ENCODE assay signal across 8 cellular contexts in the genomic region with DNA sequence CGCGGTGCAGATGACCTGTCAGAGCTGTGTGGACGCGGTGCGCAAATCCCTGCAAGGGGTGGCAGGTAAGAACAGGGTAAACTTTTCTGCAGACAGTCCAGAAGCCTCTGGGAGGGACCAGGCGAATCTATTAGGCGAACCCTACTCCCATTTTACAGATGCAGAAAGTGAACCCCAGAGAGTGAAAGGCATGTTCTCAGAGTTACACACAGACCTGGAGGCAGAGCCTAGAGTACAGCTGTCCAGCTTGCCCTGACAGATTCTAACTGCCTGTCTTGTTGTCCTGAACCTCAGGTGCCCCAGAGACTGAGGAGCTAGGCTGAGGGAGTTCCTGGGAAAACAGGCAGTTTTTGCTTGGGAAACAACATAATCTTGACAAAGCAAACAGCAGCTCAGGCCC. TPM values are rescaled to one million over a fixed set of nuclear protein-coding genes. Genes with fewer than 3 reads are reported as not detected.
DNase-seq lines count a peak whose midpoint lies in the region; ATAC-seq and TF ChIP-seq lines count a peak whose summit lies in the region.

No MANE protein-coding gene starts in this region.

- TF ChIP-seq CTCF in SK-N-SH (IDR thresholded peaks at IDR 0.05) (no peak), kidney epithelial cell (IDR thresholded peaks at IDR 0.05; ENCODE audit: insufficient read depth, low read length, poor library complexity, severe bottlenecking) (no peak)

- peak overlapping the region; percentile 85 for H3K9ac ChIP-seq in SK-N-SH

- DNase-seq in SK-N-SH (no peak), kidney epithelial cell (ENCODE audit: low read depth) (no peak), substantia nigra (lab: John Stamatoyannopoulos, UW) (no peak), DMS153 treated with DMSO at 0.1 percent for 48 hours (lab: John Stamatoyannopoulos, UW; ENCODE audit: unreplicated experiment) (no peak), iPS-NIHi11 (ENCODE audit: low spot score) (no peak)
- DNase-seq in activated naive CD4-positive, alpha-beta T cell treated with anti-CD3 and anti-CD28 coated beads, Interleukin-2, amount 50 U/mL, for 72 hours (ENCODE audit: low spot score in 2 of 2), result no peak
- DNase-seq in stimulated activated CD4-positive, alpha-beta T cell treated with anti-CD3 and anti-CD28 coated beads, Interleukin-4, amount 100 ng/mL, for 24 hours, result no peak

- ATAC-seq in SK-N-SH treated with all-trans-retinoic acid at 6 μM for 48 hours, result no peak
- ATAC-seq in activated naive CD4-positive, alpha-beta T cell treated with anti-CD3 and anti-CD28 coated beads, Interleukin-2, amount 50 U/mL, for 72 hours, result no peak

- no peak for TF ChIP-seq EP300 in SK-N-SH (IDR thresholded peaks at IDR 0.05; ENCODE audit: borderline replicate concordance in 1 of 2, low read depth in 1 of 2, low read length in 1 of 2)

- no peaks in the 10 kb centered on the region for H4K20me1 ChIP-seq in SK-N-SH (ENCODE audit: insufficient read depth)

- peak overlapping the region; percentile 77 to 94 for H3K4me3 ChIP-seq in SK-N-SH (ENCODE audit: low read depth in 2 of 2, low read length in 1 of 2)
- H3K4me3 ChIP-seq in kidney epithelial cell (ENCODE audit: low read depth, low read length), result peak overlapping the region; percentile 75

- no peaks in the 10 kb centered on the region for H3K9me3 Mint-ChIP-seq in activated naive CD4-positive, alpha-beta T cell treated with anti-CD3 and anti-CD28 coated beads, Interleukin-2, amount 50 U/mL, for 72 hours

- H3K27ac ChIP-seq in SK-N-SH (ENCODE audit: low read depth in 2 of 2, low read length in 1 of 2), result peak overlapping the region in 1 of 2 experiments; percentile 62; a peak in 2 of 4 replicates
- H3K27ac ChIP-seq in substantia nigra (ENCODE audit: low read depth, low read length, poor library complexity, severe bottlenecking), result peak overlapping the region; percentile 89

- no peaks in the 10 kb centered on the region for H3K9me2 ChIP-seq in SK-N-SH

- H3K36me3 ChIP-seq in SK-N-SH (replicated peaks in 1 of 2; ENCODE audit: control insufficient read depth in 1 of 2, insufficient read depth in 2 of 2, low read length in 1 of 2) (no peaks in the 10 kb centered on the region), kidney epithelial cell (ENCODE audit: control insufficient read depth, insufficient read depth, low read length) (no peaks in the 10 kb centered on the region)

- CTCF ChIA-PET in SK-N-SH (lab: Yijun Ruan, JAX), result interaction anchor here (1.8 to 3.4 kb wide), 4 partner anchors 15 to 85 kb away, joined by 5 to 21 read pairs (median 14); partner anchors contain the start of genes CTSF and RBM4B

- no peak for TF ChIP-seq RAD21 in SK-N-SH (IDR thresholded peaks at IDR 0.05; ENCODE audit: low read length)

- peak overlapping the region; percentile 90 to 100 for H3K27ac Mint-ChIP-seq in activated naive CD4-positive, alpha-beta T cell treated with anti-CD3 and anti-CD28 coated beads, Interleukin-2, amount 50 U/mL, for 72 hours

- H3K27me3 ChIP-seq in SK-N-SH (ENCODE audit: insufficient read depth), result no peaks in the 10 kb centered on the region
- no peaks in the 10 kb centered on the region for H3K27me3 ChIP-seq in kidney epithelial cell (ENCODE audit: control insufficient read depth, insufficient read depth, low read length)

- peaks cover 5 to 6% of the 10 kb centered on the region in 2 donors for H3K36me3 Mint-ChIP-seq in activated naive CD4-positive, alpha-beta T cell treated with anti-CD3 and anti-CD28 coated beads, Interleukin-2, amount 50 U/mL, for 72 hours

- H3K4me2 ChIP-seq in SK-N-SH, result peak overlapping the region; percentile 98

- WGBS in SK-N-SH (ENCODE audit: low lambda C conversion rate), result 50% methylated on average over 4 of the region's 7 CpGs

- H2AFZ ChIP-seq in SK-N-SH (ENCODE audit: low read depth), result peak overlapping the region; percentile 97

- H3K9me3 ChIP-seq in SK-N-SH, result no peaks in the 10 kb centered on the region

- no peaks in the 10 kb centered on the region for H3F3A ChIP-seq in SK-N-SH (replicated peaks; ENCODE audit: insufficient read depth)

- POLR2A ChIA-PET in SK-N-SH (lab: Yijun Ruan, JAX), result interaction anchor here (1.3 to 2.0 kb wide), 2 partner anchors 23 to 45 kb away, joined by 6 to 7 read pairs; partner anchors contain the start of genes RBM14 and RBM4

- peaks cover 4 to 17% of the 10 kb centered on the region in 2 experiments; a peak in 1 of 4 replicates for H3K4me1 ChIP-seq in SK-N-SH (ENCODE audit: control insufficient read depth in 1 of 2, insufficient read depth in 2 of 2, low read depth in 1 of 2, low read length in 1 of 2)

- H3K79me2 ChIP-seq in SK-N-SH (ENCODE audit: insufficient read depth), result peaks cover 18% of the 10 kb centered on the region

TF ChIP-seq in SK-N-SH, 30 proteins besides CTCF, POLR2A, EP300 and RAD21:
- no peak for TF ChIP-seq SIN3A (IDR thresholded peaks at IDR 0.05; ENCODE audit: borderline replicate concordance, low read depth, low read length)
- TF ChIP-seq YY1 (IDR thresholded peaks at IDR 0.05; ENCODE audit: low read depth), result no peak
- no peak for TF ChIP-seq GATA2 (CRISPR knock-in tag; IDR thresholded peaks at IDR 0.05)
- no peak for TF ChIP-seq SMC3 (IDR thresholded peaks at IDR 0.05; ENCODE audit: low read depth, low read length)
- no peak for TF ChIP-seq CHD2 (IDR thresholded peaks at IDR 0.05; ENCODE audit: low read length, partially characterized antibody)
- no peak for TF ChIP-seq POLR2AphosphoS5 (IDR thresholded peaks at IDR 0.05; ENCODE audit: low read depth, low read length)

TF ChIP-seq in SK-N-SH treated with all-trans-retinoic acid at 6 μM for 48 hours, 23 proteins besides CTCF, POLR2A, EP300 and RAD21:
- TF ChIP-seq SNAI2 (CRISPR knock-in tag; IDR thresholded peaks at IDR 0.05) (no peak), ARNTL (CRISPR knock-in tag; IDR thresholded peaks at IDR 0.05; ENCODE audit: borderline replicate concordance, low read depth) (no peak)
TF ChIP-seq in SK-N-SH treated with all-trans-retinoic acid at 6 μM for 48 hours: peak in this region for 0.

RNA-seq across cellular contexts. Expression of gene CCS, which starts 0.7 kb away (rescaled TPM):
- polyA plus RNA-seq in SK-N-SH (2012; rRNA removed), result 54.7 and 56.1 TPM in 2 replicates
- polyA plus RNA-seq in SK-N-SH (2012; cell fraction: cytosol; rRNA removed), result 16.0 and 21.1 TPM in 2 replicates
- polyA plus RNA-seq in SK-N-SH (2012; cell fraction: nucleus; rRNA removed), result 287 and 291 TPM in 2 replicates
- 10 to 100 TPM; 23.2 to 33.0 TPM for total RNA-seq in activated naive CD4-positive, alpha-beta T cell treated with anti-CD3 and anti-CD28 coated beads, Interleukin-2, amount 50 U/mL, for 72 hours
- total RNA-seq in kidney epithelial cell, result 20.6 and 21.8 TPM in 2 replicates

RNA-seq across cellular contexts. Expression of gene CCDC87, which starts 0.8 kb away (rescaled TPM):
- 0.06 and 0.21 TPM in 2 replicates for polyA plus RNA-seq in SK-N-SH (2012; rRNA removed)
- polyA plus RNA-seq in SK-N-SH (2012; cell fraction: cytosol; rRNA removed), result 0.14 and 0.15 TPM in 2 replicates
- 0.12 and 0.22 TPM in 2 replicates for polyA plus RNA-seq in SK-N-SH (2012; cell fraction: nucleus; rRNA removed)
- under 1 TPM; 0.19 to 0.50 TPM for total RNA-seq in activated naive CD4-positive, alpha-beta T cell treated with anti-CD3 and anti-CD28 coated beads, Interleukin-2, amount 50 U/mL, for 72 hours
- total RNA-seq in kidney epithelial cell, result 0.58 and 0.75 TPM in 2 replicates

RNA-seq across cellular contexts. Expression of gene RBM14, which starts 22.8 kb away (rescaled TPM):
- polyA plus RNA-seq in SK-N-SH (2012; rRNA removed), result 17.6 and 19.8 TPM in 2 replicates
- 9.4 and 13.7 TPM in 2 replicates for polyA plus RNA-seq in SK-N-SH (2012; cell fraction: cytosol; rRNA removed)
- 41.2 and 52.7 TPM in 2 replicates for polyA plus RNA-seq in SK-N-SH (2012; cell fraction: nucleus; rRNA removed)
- total RNA-seq in activated naive CD4-positive, alpha-beta T cell treated with anti-CD3 and anti-CD28 coated beads, Interleukin-2, amount 50 U/mL, for 72 hours, result 100 to 1,000 TPM; 147 to 182 TPM
- 49.9 and 64.6 TPM in 2 replicates for total RNA-seq in kidney epithelial cell

RNA-seq across cellular contexts. Expression of gene CTSF, which starts 25.2 kb away (rescaled TPM):
- polyA plus RNA-seq in SK-N-SH (2012; rRNA removed), result 57.2 and 60.1 TPM in 2 replicates
- polyA plus RNA-seq in SK-N-SH (2012; cell fraction: cytosol; rRNA removed), result 37.6 and 48.6 TPM in 2 replicates
- 115 and 131 TPM in 2 replicates for polyA plus RNA-seq in SK-N-SH (2012; cell fraction: nucleus; rRNA removed)
- total RNA-seq in activated naive CD4-positive, alpha-beta T cell treated with anti-CD3 and anti-CD28 coated beads, Interleukin-2, amount 50 U/mL, for 72 hours, result 10 to 100 TPM in 1 of 2 donors, 1 to 10 TPM in 1; 2.5 to 10.6 TPM
- 21.0 and 25.1 TPM in 2 replicates for total RNA-seq in kidney epithelial cell

RNA-seq across cellular contexts. Expression of gene RBM4, which starts 44.9 kb away (rescaled TPM):
- 202 and 222 TPM in 2 replicates for polyA plus RNA-seq in SK-N-SH (2012; rRNA removed)
- polyA plus RNA-seq in SK-N-SH (2012; cell fraction: cytosol; rRNA removed), result 189 and 200 TPM in 2 replicates
- polyA plus RNA-seq in SK-N-SH (2012; cell fraction: nucleus; rRNA removed), result 104 and 183 TPM in 2 replicates
- total RNA-seq in activated naive CD4-positive, alpha-beta T cell treated with anti-CD3 and anti-CD28 coated beads, Interleukin-2, amount 50 U/mL, for 72 hours, result 100 to 1,000 TPM in 1 of 2 donors, 10 to 100 TPM in 1; 87.0 to 132 TPM
- total RNA-seq in kidney epithelial cell, result 168 and 174 TPM in 2 replicates
